Comparison of ENCODE assay signal across 16 cellular contexts in the genomic region with DNA sequence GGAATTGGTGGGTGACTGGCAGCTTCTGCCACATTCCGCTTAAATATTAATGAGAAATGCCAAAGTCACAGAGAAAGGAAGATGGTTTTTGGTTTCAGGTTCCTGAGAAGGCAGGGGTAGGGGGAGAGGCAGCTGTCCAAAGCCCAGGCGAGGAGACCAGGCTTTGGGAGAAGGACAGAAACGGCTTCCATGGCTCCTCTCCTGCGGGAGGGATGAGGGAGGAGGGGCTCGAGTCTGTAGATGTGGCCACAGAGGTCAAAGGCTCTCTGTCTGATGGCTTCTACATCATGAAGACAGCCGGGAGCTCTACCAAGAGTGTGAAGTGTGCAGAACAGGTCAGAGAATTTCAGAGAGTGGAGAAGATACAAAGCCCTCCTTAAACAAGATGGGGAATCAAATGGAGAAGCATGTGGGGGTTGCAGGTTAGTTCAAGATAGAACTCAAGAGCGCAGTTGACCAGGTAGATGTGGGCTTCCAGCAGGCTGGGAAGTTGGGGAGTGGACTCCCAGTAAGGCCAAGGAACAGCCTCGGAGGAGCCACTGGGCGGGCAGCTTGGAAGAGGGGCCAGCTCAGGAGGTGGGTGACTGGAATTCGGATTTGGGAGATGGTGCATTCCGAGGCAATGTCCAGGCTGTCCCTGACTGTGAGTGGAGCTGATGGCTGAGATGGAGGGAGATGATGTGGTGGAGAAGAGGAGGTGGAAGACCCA. TPM values are rescaled to one million over a fixed set of nuclear protein-coding genes. Genes with fewer than 3 reads are reported as not detected.
DNase-seq lines count a peak whose midpoint lies in the region; ATAC-seq and TF ChIP-seq lines count a peak whose summit lies in the region.
"Had no signal": no experiment of that assay in that cellular context is flagged by ENCODE, and none has a peak within 500 bp of the region (broad histone marks: within the 10 kb centered on the region; RNA-seq: fewer than 3 reads in every experiment).

No MANE protein-coding gene starts in this region.

- H3K36me3 ChIP-seq in breast epithelium (no peaks in the 10 kb centered on the region), brain microvascular endothelial cell (replicated peaks) (no peaks in the 10 kb centered on the region), upper lobe of left lung (no peaks in the 10 kb centered on the region)
- H3K36me3 ChIP-seq: right lobe of liver had no signal

- H3K27ac Mint-ChIP-seq in MCF 10A (ENCODE audit: low read depth, unreplicated experiment) (peak overlapping the region; percentile 57), natural killer cell (peak overlapping the region; percentile 80 to 86)

- in situ Hi-C loops in brain microvascular endothelial cell (cut with HindIII; ENCODE audit: low pct_ligation_motif_present, low sequenced_read_pairs), result no loop called here

- H3K36me3 Mint-ChIP-seq in MCF 10A (ENCODE audit: insufficient read depth, unreplicated experiment), result peaks cover 7% of the 10 kb centered on the region
- no peaks in the 10 kb centered on the region for H3K36me3 Mint-ChIP-seq in natural killer cell
- H3K36me3 Mint-ChIP-seq: activated CD8-positive, alpha-beta memory T cell treated with anti-CD3 and anti-CD28 coated beads, Interleukin-2, amount 10 ng/mL, durations not matched to agents 7 days and 5 days had no signal

- DNase-seq in MCF 10A (ENCODE audit: unreplicated experiment) (no peak), breast epithelium (ENCODE audit: low spot score in 2 of 2) (no peak), brain microvascular endothelial cell (no peak), natural killer cell (no peak), upper lobe of left lung (no peak), H4 (ENCODE audit: low spot score) (no peak), kidney glomerular epithelial cell (lab: John Stamatoyannopoulos, UW) (no peak)
- DNase-seq: ACHN, NCI-H1417, NCI-H510A had no signal

- H3K4me1 ChIP-seq in breast epithelium (no peaks in the 10 kb centered on the region), upper lobe of left lung (peaks cover 5 to 33% (median 15%) of the 10 kb centered on the region in 4 donors)
- H3K4me1 ChIP-seq: right lobe of liver had no signal

- H3K4me3 Mint-ChIP-seq in MCF 10A (ENCODE audit: unreplicated experiment), result no peak overlapping the region
- H3K4me3 Mint-ChIP-seq in natural killer cell, result peak overlapping the region; percentile 57
- H3K4me3 Mint-ChIP-seq: activated CD8-positive, alpha-beta memory T cell treated with anti-CD3 and anti-CD28 coated beads, Interleukin-2, amount 10 ng/mL, durations not matched to agents 7 days and 5 days had no signal

- no peak for TF ChIP-seq EP300 in upper lobe of left lung (IDR thresholded peaks at IDR 0.05)

- H3K4me1 Mint-ChIP-seq in MCF 10A (ENCODE audit: insufficient read depth, unreplicated experiment), result peaks cover 37% of the 10 kb centered on the region
- H3K4me1 Mint-ChIP-seq in natural killer cell, result peaks cover 31 to 53% of the 10 kb centered on the region in 2 donors

- H3K27me3 Mint-ChIP-seq in MCF 10A (ENCODE audit: insufficient read depth, unreplicated experiment), result no peaks in the 10 kb centered on the region
- no peaks in the 10 kb centered on the region for H3K27me3 Mint-ChIP-seq in natural killer cell (ENCODE audit: low read depth in 2 of 2)
- H3K27me3 Mint-ChIP-seq: activated CD8-positive, alpha-beta memory T cell treated with anti-CD3 and anti-CD28 coated beads, Interleukin-2, amount 10 ng/mL, durations not matched to agents 7 days and 5 days had no signal

- peak in 1 of 3 donors; percentile 2 for ATAC-seq in natural killer cell
- ATAC-seq in upper lobe of left lung (ENCODE audit: low FRiP score in 2 of 2), result no peak
- no peak for ATAC-seq in HG03196 (IDR thresholded peaks at IDR 0.05; ENCODE audit: unreplicated experiment)

- no TSS peak for BruUV-seq in MCF 10A (replicated peaks; lab: Mats Ljungman, UMichigan)

- H3K27me3 ChIP-seq in breast epithelium, result no peaks in the 10 kb centered on the region
- H3K27me3 ChIP-seq in brain microvascular endothelial cell (replicated peaks), result no peaks in the 10 kb centered on the region
- no peaks in the 10 kb centered on the region for H3K27me3 ChIP-seq in upper lobe of left lung
- H3K27me3 ChIP-seq: hepatocyte, right lobe of liver had no signal

- intact Hi-C loops in MCF 10A (cut with micrococcal nuclease) (no loop called here), breast epithelium (cut with DNase I; ENCODE audit: low total_unique reads) (no loop called here), natural killer cell (cut with micrococcal nuclease) (no loop called here)

- TF ChIP-seq POLR2A in breast epithelium (IDR thresholded peaks at IDR 0.05) (no peak), upper lobe of left lung (IDR thresholded peaks at IDR 0.05) (no peak)

- H3K9me3 ChIP-seq in breast epithelium (no peaks in the 10 kb centered on the region), upper lobe of left lung (no peaks in the 10 kb centered on the region)
- H3K9me3 ChIP-seq: right lobe of liver had no signal

- no peak overlapping the region for H3K27ac ChIP-seq in breast epithelium
- peak overlapping the region; percentile 22 for H3K27ac ChIP-seq in brain microvascular endothelial cell
- peak overlapping the region in 3 of 4 donors; percentile 25 to 78 (median 64) for H3K27ac ChIP-seq in upper lobe of left lung
- H3K27ac ChIP-seq: hepatocyte, RWPE1 had no signal

- H3K4me3 ChIP-seq in breast epithelium, result no peak overlapping the region
- H3K4me3 ChIP-seq in brain microvascular endothelial cell (ENCODE audit: low read depth, low read length), result no peak overlapping the region
- H3K4me3 ChIP-seq in upper lobe of left lung, result no peak overlapping the region
- H3K4me3 ChIP-seq: GM12878, hepatocyte, right lobe of liver had no signal

- WGBS in upper lobe of left lung, 2 donors, result 77 to 79% methylated on average over 11 of the region's 11 CpGs

- CTCF ChIA-PET in MCF 10A (lab: Yijun Ruan, JAX), result interaction anchor here (0.6 kb wide), 2 partner anchors 17 to 18 kb away, joined by 3 to 5 read pairs; no protein-coding TSS in a partner anchor

- POLR2A ChIA-PET in MCF 10A (lab: Yijun Ruan, JAX), result interaction anchor here (0.7 to 1.0 kb wide), 2 partner anchors 19 to 369 kb away, joined by 3 read pairs; no protein-coding TSS in a partner anchor

- H3K9me3 Mint-ChIP-seq in MCF 10A (ENCODE audit: unreplicated experiment) (no peaks in the 10 kb centered on the region), natural killer cell (no peaks in the 10 kb centered on the region)

- no peak for TF ChIP-seq CTCF in MCF 10A (IDR thresholded peaks at IDR 0.05; ENCODE audit: unreplicated experiment)
- no peak for TF ChIP-seq CTCF in breast epithelium (IDR thresholded peaks at IDR 0.05)
- no peak for TF ChIP-seq CTCF in brain microvascular endothelial cell (IDR thresholded peaks at IDR 0.05; ENCODE audit: low read depth, low read length, missing control alignments)
- TF ChIP-seq CTCF in natural killer cell (IDR thresholded peaks at IDR 0.05), result no peak
- TF ChIP-seq CTCF in upper lobe of left lung (IDR thresholded peaks at IDR 0.05), result no peak

RNA-seq across cellular contexts. Expression of gene HPCAL1, which starts 23.8 kb away (rescaled TPM):
- 136 and 144 TPM in 2 replicates for total RNA-seq in MCF 10A (2022)
- 10 to 100 TPM; 38.6 to 41.9 (median 41.6) TPM for total RNA-seq in breast epithelium
- 10 to 100 TPM; 31.1 to 45.2 (median 39.8) TPM for total RNA-seq in natural killer cell
- 100 to 1,000 TPM; 131 to 481 (median 261) TPM for total RNA-seq in upper lobe of left lung
- total RNA-seq in H4 (2014; rRNA removed; shearing (Covaris generic)), result 40.4 and 50.8 TPM in 2 replicates

Comparison
In these comparisons a context has a peak if more than half of its experiments do, and no peak if none do; other contexts are left out.
1. H3K27ac ChIP-seq: peak in brain microvascular endothelial cell (single experiment) and upper lobe of left lung (3 of 4); none in breast epithelium (0 of 2).